ENCODE assay signal across 15 cellular contexts in the genomic region with DNA sequence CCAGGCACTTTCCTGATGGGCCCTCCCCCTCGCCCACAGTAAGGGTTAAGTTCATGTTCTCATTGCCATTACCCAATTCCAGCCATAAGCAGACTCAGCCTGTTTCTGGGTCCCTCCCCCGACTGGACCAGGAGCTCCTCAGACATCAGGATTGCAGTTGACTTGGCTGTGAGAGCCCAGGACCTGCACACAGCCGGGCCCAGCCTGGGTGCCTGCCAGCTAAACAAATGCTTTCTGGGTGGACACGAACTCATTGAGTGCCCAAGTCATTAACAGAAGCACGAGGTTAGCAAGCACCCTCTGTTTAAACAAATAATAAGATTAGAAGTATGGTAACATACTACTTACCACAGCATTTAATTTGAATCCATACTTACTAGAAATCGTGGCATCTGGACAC.
"Had no signal": no experiment of that assay in that cellular context is flagged by ENCODE, and none has a peak within 500 bp of the region (broad histone marks: within the 10 kb centered on the region; RNA-seq: fewer than 3 reads in every experiment).

No MANE protein-coding gene starts in this region.

- H3K36me3 ChIP-seq: colonic mucosa, thoracic aorta had no signal

- H3K4me3 ChIP-seq: colonic mucosa, mucosa of descending colon, thoracic aorta had no signal

- H3K27ac ChIP-seq: colonic mucosa, parathyroid adenoma, thoracic aorta had no signal

- H3K36me3 Mint-ChIP-seq: activated naive CD8-positive, alpha-beta T cell; brain; naive thymus-derived CD4-positive, alpha-beta T cell; stimulated activated effector memory CD8-positive, alpha-beta T cell treated with anti-CD3 and anti-CD28 coated beads, Interleukin-12 subunit alpha, Interleukin-12 subunit beta, amount 100 ng/mL, for 72 hours had no signal

- ATAC-seq: esophagus mucosa; mucosa of descending colon; naive thymus-derived CD4-positive, alpha-beta T cell; stimulated activated effector memory CD8-positive, alpha-beta T cell treated with anti-CD3 and anti-CD28 coated beads, Interleukin-12 subunit alpha, Interleukin-12 subunit beta, amount 100 ng/mL, for 72 hours had no signal

- H3K4me1 Mint-ChIP-seq: naive thymus-derived CD4-positive, alpha-beta T cell; stimulated activated effector memory CD8-positive, alpha-beta T cell treated with anti-CD3 and anti-CD28 coated beads, Interleukin-12 subunit alpha, Interleukin-12 subunit beta, amount 100 ng/mL, for 72 hours had no signal

- H3K4me3 Mint-ChIP-seq: activated naive CD8-positive, alpha-beta T cell; brain; naive thymus-derived CD4-positive, alpha-beta T cell; stimulated activated effector memory CD8-positive, alpha-beta T cell treated with anti-CD3 and anti-CD28 coated beads, Interleukin-12 subunit alpha, Interleukin-12 subunit beta, amount 100 ng/mL, for 72 hours had no signal

- H3K4me1 ChIP-seq: colonic mucosa, parathyroid adenoma had no signal

- H3K27ac Mint-ChIP-seq: activated naive CD8-positive, alpha-beta T cell; brain; naive thymus-derived CD4-positive, alpha-beta T cell had no signal

- DNase-seq: activated CD4-positive, alpha-beta T cell treated with anti-CD3 and anti-CD28 coated beads, Interleukin-2, amount 50 U/mL, for 4 hours; activated CD4-positive, CD25-positive, alpha-beta regulatory T cell treated with anti-CD3 and anti-CD28 coated beads, Interleukin-2, amount 50 U/mL, for 72 hours; activated gamma-delta T cell; activated T-cell treated with anti-CD3 and anti-CD28 coated beads, Interleukin-2, amount 50 U/mL, for 1 hour; amniotic stem cell; central memory CD4-positive, alpha-beta T cell; colonic mucosa; mucosa of descending colon; naive thymus-derived CD4-positive, alpha-beta T cell had no signal

- H3K9me3 Mint-ChIP-seq: stimulated activated effector memory CD8-positive, alpha-beta T cell treated with anti-CD3 and anti-CD28 coated beads, Interleukin-12 subunit alpha, Interleukin-12 subunit beta, amount 100 ng/mL, for 72 hours had no signal

- H3K9me3 ChIP-seq: colonic mucosa, mucosa of descending colon, thoracic aorta had no signal
